ENCODE assay signal across 27 cellular contexts in the genomic region with DNA sequence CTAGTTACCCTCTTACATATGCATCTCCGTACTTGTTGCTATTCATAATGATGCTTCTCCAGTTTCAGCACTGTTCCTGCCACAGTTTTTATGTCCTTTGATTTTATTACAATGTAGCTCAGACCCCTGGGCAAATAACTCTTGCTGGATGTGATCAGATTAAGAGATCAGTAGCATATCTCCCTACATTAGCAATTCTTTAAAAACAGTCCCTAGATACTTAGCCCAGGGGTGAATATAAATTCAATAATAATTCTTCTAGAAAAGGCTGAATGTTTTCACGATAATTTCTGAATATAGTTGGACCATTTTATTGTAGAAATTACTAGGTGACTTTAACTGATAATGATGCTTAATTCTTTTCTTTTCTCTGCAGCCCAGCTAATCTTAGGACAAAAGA.
"Had no signal": no experiment of that assay in that cellular context is flagged by ENCODE, and none has a peak within 500 bp of the region (broad histone marks: within the 10 kb centered on the region; RNA-seq: fewer than 3 reads in every experiment).

No MANE protein-coding gene starts in this region.

- H3K4me1 ChIP-seq: ascending aorta, body of pancreas had no signal

- DNase-seq: activated B cell treated with CpG ODN at 0.5 μM for 24 hours; activated CD4-positive, alpha-beta T cell treated with anti-CD3 and anti-CD28 coated beads for 1 hour; activated CD4-positive, alpha-beta T cell treated with anti-CD3 and anti-CD28 coated beads, Interleukin-2, amount 10 ng/mL, durations not matched to agents 24 days and 14 days; activated CD4-positive, alpha-beta T cell treated with anti-CD3 and anti-CD28 coated beads, Interleukin-2, amount 50 U/mL, for 48 hours; activated CD8-positive, alpha-beta memory T cell treated with anti-CD3 and anti-CD28 coated beads, Interleukin-2, amount 10 ng/mL, durations not matched to agents 7 days and 5 days; activated effector memory CD4-positive, alpha-beta T cell treated with anti-CD3 and anti-CD28 coated beads, Interleukin-2, amount 50 U/mL, for 16 hours; activated naive CD4-positive, alpha-beta T cell treated with Interleukin-2 at 50 U/mL for 16 hours; activated naive CD8-positive, alpha-beta T cell treated with anti-CD3 and anti-CD28 coated beads, Interleukin-2, amount 50 U/mL, for 24 hours; activated T-cell treated with anti-CD3 and anti-CD28 coated beads, Interleukin-2, amount 50 U/mL, for 4 hours; amniotic stem cell; body of pancreas; central memory CD4-positive, alpha-beta T cell; NCI-H1092; NCI-H1417 treated with DMSO at 0.1 percent for 48 hours; NCI-H187; NCI-H2081; NCI-H2171 treated with DMSO at 0.1 percent for 48 hours; NCI-H226; NCI-H69; T-helper 17 cell; T-helper 9 cell had no signal

- H3K4me3 ChIP-seq: ascending aorta, body of pancreas, coronary artery had no signal

- H3K27me3 ChIP-seq: ascending aorta, body of pancreas had no signal

- FAIRE-seq: bronchial epithelial cell had no signal

- H3K27ac ChIP-seq: ascending aorta, body of pancreas, coronary artery, KMS-11 had no signal

- H3K9me3 ChIP-seq: ascending aorta, body of pancreas had no signal

- ATAC-seq: activated CD8-positive, alpha-beta memory T cell treated with anti-CD3 and anti-CD28 coated beads, Interleukin-2, amount 10 ng/mL, durations not matched to agents 7 days and 5 days; activated naive CD4-positive, alpha-beta T cell treated with anti-CD3 and anti-CD28 coated beads, Interleukin-2, amount 50 U/mL, for 72 hours; activated naive CD8-positive, alpha-beta T cell treated with anti-CD3 and anti-CD28 coated beads, Interleukin-2, amount 50 U/mL, for 24 hours; activated T-cell treated with anti-CD3 and anti-CD28 coated beads, Interleukin-2, amount 50 U/mL, for 4 hours; body of pancreas; Right ventricle myocardium inferior; T-helper 17 cell had no signal

- H3K36me3 ChIP-seq: ascending aorta had no signal
